36 cellular contexts compared by ENCODE assay signal in genomic region chr18:2508678-2509077, GRCh38.
"Had no signal": no experiment of that assay in that cellular context is flagged by ENCODE, and none has a peak within 500 bp of the region (broad histone marks: within the 10 kb centered on the region; RNA-seq: fewer than 3 reads in every experiment).

No MANE protein-coding gene starts in this region.

- DNase-seq: activated B cell treated with CpG ODN at 0.5 μM for 24 hours; activated CD4-positive, alpha-beta memory T cell treated with anti-CD3 and anti-CD28 coated beads for 36 hours; activated CD4-positive, alpha-beta T cell treated with anti-CD3 and anti-CD28 coated beads for 4 hours; activated CD4-positive, alpha-beta T cell treated with anti-CD3 and anti-CD28 coated beads, Interleukin-2, amount 50 U/mL, for 1 hour; activated CD4-positive, CD25-positive, alpha-beta regulatory T cell treated with anti-CD3 and anti-CD28 coated beads, Interleukin-2, amount 50 U/mL, for 72 hours; activated gamma-delta T cell; activated naive CD4-positive, alpha-beta T cell treated with Interleukin-2 at 50 U/mL for 16 hours; activated T-cell treated with anti-CD3 and anti-CD28 coated beads, Interleukin-2, amount 50 U/mL, for 24 hours; anterior cingulate cortex; central memory CD4-positive, alpha-beta T cell; Kasumi-1; KBM-7; MM.1S; MV-4-11; NCI-H1092; NCI-H146; NCI-H187; NCI-H2029 treated with DMSO at 0.1 percent for 48 hours; NCI-H2107; NCI-H2171; NCI-H510A; NCI-H526; NCI-H748 treated with DMSO at 0.1 percent for 48 hours; NK-92 treated with Interleukin-12 subunit alpha and Interleukin-12 subunit beta, amount 100 ng/mL, for 24 hours; PC-9; SIG-M5; T-helper 1 cell; T-helper 9 cell had no signal

- H3K4me3 Mint-ChIP-seq: activated B cell treated with CpG ODN at 0.5 μM for 24 hours; activated CD4-positive, alpha-beta memory T cell treated with anti-CD3 and anti-CD28 coated beads for 36 hours; activated naive CD4-positive, alpha-beta T cell treated with anti-CD3 and anti-CD28 coated beads, Interleukin-2, amount 50 U/mL, for 24 hours; activated T-cell treated with anti-CD3 and anti-CD28 coated beads, Interleukin-2, amount 50 U/mL, for 24 hours; brain had no signal

- ATAC-seq: Right ventricle myocardium inferior, SK-N-SH treated with all-trans-retinoic acid at 6 μM for 48 hours had no signal

- H3K9me3 Mint-ChIP-seq: activated B cell treated with CpG ODN at 0.5 μM for 24 hours; activated CD4-positive, alpha-beta memory T cell treated with anti-CD3 and anti-CD28 coated beads for 36 hours; activated naive CD4-positive, alpha-beta T cell treated with anti-CD3 and anti-CD28 coated beads, Interleukin-2, amount 50 U/mL, for 24 hours; activated T-cell treated with anti-CD3 and anti-CD28 coated beads, Interleukin-2, amount 50 U/mL, for 24 hours; activated T-helper 2 cell treated with anti-CD3 and anti-CD28 coated beads, Interferon-gamma antibody, Interleukin-2, Interleukin-4, amounts not matched to agents 10 μg/mL and 5 μg/mL and 100 μg/mL, durations not matched to agents 14 hours and 24 hours and 36 hours; brain had no signal

- H3K27ac Mint-ChIP-seq: activated B cell treated with CpG ODN at 0.5 μM for 24 hours; activated CD4-positive, alpha-beta memory T cell treated with anti-CD3 and anti-CD28 coated beads for 36 hours; activated naive CD4-positive, alpha-beta T cell treated with anti-CD3 and anti-CD28 coated beads, Interleukin-2, amount 50 U/mL, for 24 hours; activated T-cell treated with anti-CD3 and anti-CD28 coated beads, Interleukin-2, amount 50 U/mL, for 24 hours; activated T-helper 2 cell treated with anti-CD3 and anti-CD28 coated beads, Interferon-gamma antibody, Interleukin-2, Interleukin-4, amounts not matched to agents 10 μg/mL and 5 μg/mL and 100 μg/mL, durations not matched to agents 14 hours and 24 hours and 36 hours had no signal

- H3K4me3 ChIP-seq: PC-9 had no signal

- H3K27ac ChIP-seq: PC-9, RWPE1, VCaP had no signal

- H3K27me3 Mint-ChIP-seq: activated B cell treated with CpG ODN at 0.5 μM for 24 hours; activated CD4-positive, alpha-beta memory T cell treated with anti-CD3 and anti-CD28 coated beads for 36 hours; activated naive CD4-positive, alpha-beta T cell treated with anti-CD3 and anti-CD28 coated beads, Interleukin-2, amount 50 U/mL, for 24 hours; activated T-cell treated with anti-CD3 and anti-CD28 coated beads, Interleukin-2, amount 50 U/mL, for 24 hours had no signal

- H2AFZ ChIP-seq: PC-9 had no signal

- H3K4me1 Mint-ChIP-seq: activated B cell treated with CpG ODN at 0.5 μM for 24 hours; activated naive CD4-positive, alpha-beta T cell treated with anti-CD3 and anti-CD28 coated beads, Interleukin-2, amount 50 U/mL, for 24 hours had no signal

- FAIRE-seq: RCC 7860 had no signal

- H3K36me3 Mint-ChIP-seq: activated CD4-positive, alpha-beta memory T cell treated with anti-CD3 and anti-CD28 coated beads for 36 hours; brain had no signal

- H3K4me2 ChIP-seq: PC-9 had no signal
